Comparison of ENCODE assay signal across 2 cellular contexts in genomic region chr6:131663578-131664165, GRCh38.
TF ChIP-seq lines count a peak whose summit lies in the region.

No MANE protein-coding gene starts in this region.

TF ChIP-seq in HepG2, 621 proteins besides CTCF, POLR2A, EP300 and RAD21:
- TF ChIP-seq ZNF331 (CRISPR knock-in tag; IDR thresholded peaks at IDR 0.05), result no peak
- no peak for TF ChIP-seq ZNF646 (CRISPR knock-in tag; IDR thresholded peaks at IDR 0.05)
- TF ChIP-seq NR0B2 (CRISPR knock-in tag; IDR thresholded peaks at IDR 0.05), result no peak
- TF ChIP-seq ZNF121 (CRISPR knock-in tag; IDR thresholded peaks at IDR 0.05), result peak; percentile 79
- TF ChIP-seq REXO4 (CRISPR knock-in tag; IDR thresholded peaks at IDR 0.05; ENCODE audit: borderline replicate concordance), result no peak
- TF ChIP-seq MXD4 (CRISPR knock-in tag; IDR thresholded peaks at IDR 0.05), result no peak
- TF ChIP-seq CREB1 (IDR thresholded peaks at IDR 0.05), result peak; percentile 83
- TF ChIP-seq CREB1 (CRISPR knock-in tag; IDR thresholded peaks at IDR 0.05), result no peak
- no peak for TF ChIP-seq ARID3A (IDR thresholded peaks at IDR 0.05; ENCODE audit: low read depth, low read length)
- no peak for TF ChIP-seq SMAD1 (CRISPR knock-in tag; IDR thresholded peaks at IDR 0.05; ENCODE audit: borderline replicate concordance, low read depth)
- peak; percentile 66 for TF ChIP-seq ATF7 (IDR thresholded peaks at IDR 0.05)
- no peak for TF ChIP-seq ATF7 (CRISPR knock-in tag; IDR thresholded peaks at IDR 0.05)
- no peak for TF ChIP-seq ZFP1 (CRISPR knock-in tag; IDR thresholded peaks at IDR 0.05)
- TF ChIP-seq MXI1 (IDR thresholded peaks at IDR 0.05; ENCODE audit: borderline replicate concordance, low read depth, low read length), result no peak
- no peak for TF ChIP-seq ZNF816 (CRISPR knock-in tag; IDR thresholded peaks at IDR 0.05; ENCODE audit: borderline replicate concordance)
- no peak for TF ChIP-seq ZNF777 (CRISPR knock-in tag; IDR thresholded peaks at IDR 0.05)
- no peak for TF ChIP-seq NFATC3 (CRISPR knock-in tag; IDR thresholded peaks at IDR 0.05)
- no peak for TF ChIP-seq MEIS1 (CRISPR knock-in tag; IDR thresholded peaks at IDR 0.05; ENCODE audit: borderline replicate concordance)
- TF ChIP-seq CHD2 (IDR thresholded peaks at IDR 0.05; ENCODE audit: low read depth, low read length), result no peak

TF ChIP-seq in K562, 482 proteins besides CTCF, POLR2A, EP300 and RAD21:
- TF ChIP-seq SP2 (IDR thresholded peaks at IDR 0.05; ENCODE audit: extremely low read depth, low read depth, low read length, poor library complexity, severe bottlenecking), result no peak
- no peak for TF ChIP-seq ZNF280A (IDR thresholded peaks at IDR 0.05; ENCODE audit: low read depth, partially characterized antibody)
- peak; percentile 82 for TF ChIP-seq ZNF121 (CRISPR knock-in tag; conservative IDR thresholded peaks at IDR 0.05)
- TF ChIP-seq NCOA1 (IDR thresholded peaks at IDR 0.05; ENCODE audit: low read depth), result no peak
- no peak for TF ChIP-seq ZNF277 (CRISPR knock-in tag; IDR thresholded peaks at IDR 0.05; ENCODE audit: borderline replicate concordance)
- TF ChIP-seq SAFB (IDR thresholded peaks at IDR 0.05; ENCODE audit: borderline replicate concordance, low read depth, low read length), result no peak
- 0 out of 2 replicates have a peak, but pooled peaks have one; percentile 12 for TF ChIP-seq CREB1 (IDR thresholded peaks at IDR 0.05)
- TF ChIP-seq CREB1 (CRISPR knock-in tag; IDR thresholded peaks at IDR 0.05), result no peak
- TF ChIP-seq DEAF1 (CRISPR knock-in tag; IDR thresholded peaks at IDR 0.05), result no peak
